In genomic region chr4:54954656-54955388, GRCh38 we compare ENCODE assay signal across 26 cellular contexts.
DNase-seq lines count a peak whose midpoint lies in the region; ATAC-seq and TF ChIP-seq lines count a peak whose summit lies in the region.
"Had no signal": no experiment of that assay in that cellular context is flagged by ENCODE, and none has a peak within 500 bp of the region (broad histone marks: within the 10 kb centered on the region; RNA-seq: fewer than 3 reads in every experiment).

No MANE protein-coding gene starts in this region.

- DNase-seq in Right ventricle myocardium inferior (ENCODE audit: missing footprints), result no peak
- DNase-seq in right atrium auricular region (ENCODE audit: low spot score), result no peak
- DNase-seq in NCI-H510A (lab: John Stamatoyannopoulos, UW), result peak; percentile 22
- peak; percentile 9 to 34 for DNase-seq in cardiac muscle cell (ENCODE audit: low read depth in 1 of 2, low spot score in 1 of 2)
- no peak for DNase-seq in sciatic nerve (ENCODE audit: low spot score)
- DNase-seq in activated CD8-positive, alpha-beta memory T cell treated with anti-CD3 and anti-CD28 coated beads, Interleukin-2, amount 50 U/mL, for 4 hours, result no peak
- DNase-seq: activated T-cell treated with anti-CD3 and anti-CD28 coated beads, Interleukin-2, amount 50 U/mL, for 4 hours; brain microvascular endothelial cell; C1 segment of cervical spinal cord; Calu3; colonic mucosa; esophagus squamous epithelium; GOT3; islet precursor cell; mammary epithelial cell; MM.1S; NCI-H1694 treated with DMSO at 0.1 percent for 48 hours; PC-9; SHP77 treated with DMSO at 0.1 percent for 48 hours; stimulated activated CD4-positive, alpha-beta T cell treated with anti-CD3 and anti-CD28 coated beads, Interleukin-15, amount 100 ng/mL, for 24 hours; stimulated activated naive CD8-positive, alpha-beta T cell treated with anti-CD3 and anti-CD28 coated beads, Interleukin-15, Interleukin-2, amounts not matched to agents 100 U/mL and 50 U/mL, for 24 hours had no signal

- H3K27ac ChIP-seq in right atrium auricular region (no peak overlapping the region), cardiac muscle cell (no peak overlapping the region)
- H3K27ac ChIP-seq: brain microvascular endothelial cell, colonic mucosa, esophagus squamous epithelium, neural progenitor cell, PC-9, thoracic aorta had no signal

- TF ChIP-seq CTCF in right atrium auricular region (IDR thresholded peaks at IDR 0.05) (no peak), cardiac muscle cell (IDR thresholded peaks at IDR 0.05; ENCODE audit: low read depth, low read length) (no peak)

- peak; percentile 54 for ATAC-seq in Right ventricle myocardium inferior
- ATAC-seq in sciatic nerve, result peak; percentile 76
- ATAC-seq in GM19452 (IDR thresholded peaks at IDR 0.05; ENCODE audit: unreplicated experiment), result no peak
- no peak for ATAC-seq in GM18858 (IDR thresholded peaks at IDR 0.05; ENCODE audit: unreplicated experiment)
- ATAC-seq: activated T-cell treated with anti-CD3 and anti-CD28 coated beads, Interleukin-2, amount 50 U/mL, for 4 hours; K562; stimulated activated naive CD8-positive, alpha-beta T cell treated with anti-CD3 and anti-CD28 coated beads, Interleukin-15, Interleukin-2, amounts not matched to agents 100 U/mL and 50 U/mL, for 24 hours had no signal

- H3K36me3 ChIP-seq in right atrium auricular region (no peaks in the 10 kb centered on the region), cardiac muscle cell (no peaks in the 10 kb centered on the region)
- H3K36me3 ChIP-seq: brain microvascular endothelial cell, colonic mucosa, esophagus squamous epithelium, neural progenitor cell, thoracic aorta had no signal

- H3K4me1 ChIP-seq in right atrium auricular region (peaks cover 0 to 11% of the 10 kb centered on the region in 2 donors), cardiac muscle cell (ENCODE audit: low read depth) (peaks cover 20% of the 10 kb centered on the region)
- H3K4me1 ChIP-seq: colonic mucosa, esophagus squamous epithelium, neural progenitor cell had no signal

- no peaks in the 10 kb centered on the region for H3K27me3 ChIP-seq in right atrium auricular region
- peaks cover 10% of the 10 kb centered on the region for H3K27me3 ChIP-seq in cardiac muscle cell
- H3K27me3 ChIP-seq: brain microvascular endothelial cell, colonic mucosa, esophagus squamous epithelium, neural progenitor cell had no signal

- no peaks in the 10 kb centered on the region for H3K9me3 ChIP-seq in right atrium auricular region
- no peaks in the 10 kb centered on the region for H3K9me3 ChIP-seq in cardiac muscle cell (ENCODE audit: low read depth)
- H3K9me3 ChIP-seq: colonic mucosa, esophagus squamous epithelium, thoracic aorta had no signal

- intact Hi-C loops in Right ventricle myocardium inferior (cut with DNase I) (no loop called here), sciatic nerve (cut with DNase I) (no loop called here)

- H3K4me3 ChIP-seq in right atrium auricular region, result no peak overlapping the region
- no peak overlapping the region for H3K4me3 ChIP-seq in cardiac muscle cell
- H3K4me3 ChIP-seq: colonic mucosa, esophagus squamous epithelium, K562, neural progenitor cell, PC-9, thoracic aorta had no signal

Comparison
In these comparisons a context has a peak if more than half of its experiments do, and no peak if none do; other contexts are left out.
1. DNase-seq: peak in NCI-H510A (single experiment) and cardiac muscle cell (2 of 2); none in Right ventricle myocardium inferior (single experiment), right atrium auricular region (single experiment), sciatic nerve (single experiment) and activated CD8-positive, alpha-beta memory T cell treated with anti-CD3 and anti-CD28 coated beads, Interleukin-2, amount 50 U/mL, for 4 hours (single experiment).
2. ATAC-seq: peak in Right ventricle myocardium inferior (single experiment) and sciatic nerve (single experiment); none in GM19452 (single experiment) and GM18858 (single experiment).